ENCODE assay signal across 11 cellular contexts in genomic region chr11:86486261-86487030, GRCh38.
DNase-seq lines count a peak whose midpoint lies in the region; ATAC-seq and TF ChIP-seq lines count a peak whose summit lies in the region.
"Had no signal": no experiment of that assay in that cellular context is flagged by ENCODE, and none has a peak within 500 bp of the region (broad histone marks: within the 10 kb centered on the region; RNA-seq: fewer than 3 reads in every experiment).

No MANE protein-coding gene starts in this region.

- H3K4me3 ChIP-seq in gastroesophageal sphincter = no peak overlapping the region

- H3K27ac Mint-ChIP-seq in activated naive CD4-positive, alpha-beta T cell treated with anti-CD3 and anti-CD28 coated beads, Interleukin-2, amount 10 ng/mL, durations not matched to agents 7 days and 5 days = no peak overlapping the region

- no peaks in the 10 kb centered on the region for H3K36me3 ChIP-seq in gastroesophageal sphincter

- TF ChIP-seq POLR2A in gastroesophageal sphincter (IDR thresholded peaks at IDR 0.05) = no peak

- no peaks in the 10 kb centered on the region for H3K9me3 Mint-ChIP-seq in activated naive CD4-positive, alpha-beta T cell treated with anti-CD3 and anti-CD28 coated beads, Interleukin-2, amount 10 ng/mL, durations not matched to agents 7 days and 5 days

- no CpG with 5 or more reads among the region's 5 CpGs for WGBS in gastroesophageal sphincter (ENCODE audit: low coverage in 1 of 2), 2 donors

- TF ChIP-seq CTCF in gastroesophageal sphincter (IDR thresholded peaks at IDR 0.05) = no peak

- H3K27me3 Mint-ChIP-seq in activated naive CD4-positive, alpha-beta T cell treated with anti-CD3 and anti-CD28 coated beads, Interleukin-2, amount 10 ng/mL, durations not matched to agents 7 days and 5 days = peaks cover 3% of the 10 kb centered on the region

- H3K9me3 ChIP-seq in gastroesophageal sphincter = no peaks in the 10 kb centered on the region

- H3K27ac ChIP-seq in gastroesophageal sphincter = peak overlapping the region in 3 of 4 donors; percentile 10 to 24 (median 24)
- H3K27ac ChIP-seq: KMS-11 had no signal

- peak; percentile 22 for ATAC-seq in gastroesophageal sphincter

- no peaks in the 10 kb centered on the region for H3K36me3 Mint-ChIP-seq in activated naive CD4-positive, alpha-beta T cell treated with anti-CD3 and anti-CD28 coated beads, Interleukin-2, amount 10 ng/mL, durations not matched to agents 7 days and 5 days

- H3K27me3 ChIP-seq in gastroesophageal sphincter = no peaks in the 10 kb centered on the region

- H3K4me1 Mint-ChIP-seq in activated naive CD4-positive, alpha-beta T cell treated with anti-CD3 and anti-CD28 coated beads, Interleukin-2, amount 10 ng/mL, durations not matched to agents 7 days and 5 days = no peaks in the 10 kb centered on the region

- peak; percentile 67 for DNase-seq in NCI-H510A treated with DMSO at 0.1 percent for 48 hours (lab: John Stamatoyannopoulos, UW)
- no peak for DNase-seq in NCI-H510A (lab: John Stamatoyannopoulos, UW)
- DNase-seq in NCI-H446 treated with DMSO at 0.1 percent for 48 hours (lab: John Stamatoyannopoulos, UW) = peak; percentile 94
- DNase-seq in stimulated activated CD8-positive, alpha-beta memory T cell treated with anti-CD3 and anti-CD28 coated beads, Interleukin-7, amount 100 ng/mL, for 1 hour (ENCODE audit: low read depth in 2 of 2) = peak; percentile 8 to 16
- DNase-seq in NCI-H187 treated with DMSO at 0.1 percent for 48 hours (lab: John Stamatoyannopoulos, UW) = no peak
- no peak for DNase-seq in NCI-H1930 (lab: John Stamatoyannopoulos, UW)
- DNase-seq in activated naive CD4-positive, alpha-beta T cell treated with anti-CD3 and anti-CD28 coated beads, Interleukin-2, amount 10 ng/mL, durations not matched to agents 7 days and 5 days = no peak
- DNase-seq: activated effector memory CD4-positive, alpha-beta T cell treated with Interleukin-2 at 50 U/mL for 16 hours; erythroblast had no signal

- peaks cover 0 to 49% (median 19%) of the 10 kb centered on the region in 3 donors for H3K4me1 ChIP-seq in gastroesophageal sphincter

- no peak for TF ChIP-seq EP300 in gastroesophageal sphincter (IDR thresholded peaks at IDR 0.05)

- CTCF ChIA-PET in activated naive CD4-positive, alpha-beta T cell treated with anti-CD3 and anti-CD28 coated beads, Interleukin-2, amount 10 ng/mL, durations not matched to agents 7 days and 5 days (lab: Charles Lee) = interaction anchor here (1.2 kb wide), 1 partner anchor 34 kb away, joined by 3 read pairs; no protein-coding TSS in a partner anchor

- no peak overlapping the region for H3K4me3 Mint-ChIP-seq in activated naive CD4-positive, alpha-beta T cell treated with anti-CD3 and anti-CD28 coated beads, Interleukin-2, amount 10 ng/mL, durations not matched to agents 7 days and 5 days

Comparison
In these comparisons a context has a peak if more than half of its experiments do, and no peak if none do; other contexts are left out.
1. DNase-seq: peak in NCI-H510A treated with DMSO at 0.1 percent for 48 hours (single experiment), NCI-H446 treated with DMSO at 0.1 percent for 48 hours (single experiment) and stimulated activated CD8-positive, alpha-beta memory T cell treated with anti-CD3 and anti-CD28 coated beads, Interleukin-7, amount 100 ng/mL, for 1 hour (2 of 2); none in NCI-H510A (single experiment), NCI-H187 treated with DMSO at 0.1 percent for 48 hours (single experiment), NCI-H1930 (0 of 2) and activated naive CD4-positive, alpha-beta T cell treated with anti-CD3 and anti-CD28 coated beads, Interleukin-2, amount 10 ng/mL, durations not matched to agents 7 days and 5 days (single experiment).